In genomic region chr4:145339075-145339725, GRCh38 we compare ENCODE assay signal across 18 cellular contexts.
DNase-seq lines count a peak whose midpoint lies in the region; ATAC-seq, FAIRE-seq and TF ChIP-seq lines count a peak whose summit lies in the region.
"Had no signal": no experiment of that assay in that cellular context is flagged by ENCODE, and none has a peak within 500 bp of the region (broad histone marks: within the 10 kb centered on the region; RNA-seq: fewer than 3 reads in every experiment).

No MANE protein-coding gene starts in this region.

- peak overlapping the region; percentile 20 for H3K4me2 ChIP-seq in OCI-LY1 (ENCODE audit: low read length)

- H3K4me1 ChIP-seq in OCI-LY1 (ENCODE audit: insufficient read depth, low read length, severe bottlenecking) (peaks cover 36% of the 10 kb centered on the region), body of pancreas (peaks cover 18% of the 10 kb centered on the region), right lobe of liver (peaks cover 0 to 3% (median 0%) of the 10 kb centered on the region in 4 donors), pancreas (peaks cover 0 to 4% (median 0%) of the 10 kb centered on the region in 3 donors)
- H3K4me1 ChIP-seq: BE2C had no signal

- TF ChIP-seq CTCF in OCI-LY1 (IDR thresholded peaks at IDR 0.05; ENCODE audit: low read length), result no peak
- no peak for TF ChIP-seq CTCF in body of pancreas (IDR thresholded peaks at IDR 0.05)
- no peak for TF ChIP-seq CTCF in right lobe of liver (IDR thresholded peaks at IDR 0.05)
- TF ChIP-seq CTCF in pancreas (IDR thresholded peaks at IDR 0.05), result no peak
- no peak for TF ChIP-seq CTCF in RWPE1 (conservative IDR thresholded peaks at IDR 0.05; ENCODE audit: low read depth)

- FAIRE-seq in pancreas (lab: Jason Lieb, UNC), result no peak
- FAIRE-seq: A204.1, D721Med, H1 had no signal

- intact Hi-C loops in body of pancreas (cut with DNase I) (no loop called here), right lobe of liver (cut with DNase I) (no loop called here), pancreas (cut with DNase I) (no loop called here)

- TF ChIP-seq POLR2A in body of pancreas (IDR thresholded peaks at IDR 0.05) (no peak), right lobe of liver (IDR thresholded peaks at IDR 0.05) (no peak)

- DNase-seq in body of pancreas (no peak), right lobe of liver (no peak), pancreas (no peak), RWPE1 (ENCODE audit: low spot score) (no peak), RPMI8226 (no peak), C1 segment of cervical spinal cord (lab: John Stamatoyannopoulos, UW) (no peak)
- DNase-seq: ACHN; BE2C; Caco-2; CD4-positive, alpha-beta T cell; DMS79 treated with DMSO at 0.1 percent for 48 hours; GF-D8; H9 had no signal

- no peaks in the 10 kb centered on the region for H3K79me2 ChIP-seq in OCI-LY1 (ENCODE audit: insufficient read depth, low read length)

- ATAC-seq in body of pancreas, result peak; percentile 81
- ATAC-seq in right lobe of liver, result peak in 3 of 4 donors; percentile 22 to 80 (median 68)
- ATAC-seq in pancreas, result peak; percentile 58 to 77 (median 76)

- H3K9me3 ChIP-seq in OCI-LY1 (ENCODE audit: low read length) (no peaks in the 10 kb centered on the region), body of pancreas (no peaks in the 10 kb centered on the region), right lobe of liver (no peaks in the 10 kb centered on the region), pancreas (no peaks in the 10 kb centered on the region)
- H3K9me3 ChIP-seq: BE2C, Caco-2 had no signal

- H3K9ac ChIP-seq in OCI-LY1 (ENCODE audit: low read length), result no peak overlapping the region; the same call in 1 of the 2 replicates

- CTCF ChIA-PET in RWPE1 (lab: Yijun Ruan, JAX), result no interaction called here

- H3K27me3 ChIP-seq in OCI-LY1 (ENCODE audit: insufficient read depth, low read length) (no peaks in the 10 kb centered on the region), body of pancreas (no peaks in the 10 kb centered on the region), right lobe of liver (no peaks in the 10 kb centered on the region), pancreas (no peaks in the 10 kb centered on the region)
- H3K27me3 ChIP-seq: BE2C had no signal

- H3K36me3 ChIP-seq in OCI-LY1 (ENCODE audit: insufficient read depth, low read length) (no peaks in the 10 kb centered on the region), body of pancreas (replicated peaks in 1 of 2; ENCODE audit: insufficient read depth in 1 of 2, low read depth in 2 of 2) (no peaks in the 10 kb centered on the region), right lobe of liver (no peaks in the 10 kb centered on the region), pancreas (no peaks in the 10 kb centered on the region)
- H3K36me3 ChIP-seq: BE2C had no signal

- no peaks in the 10 kb centered on the region for H3K9me2 ChIP-seq in OCI-LY1 (ENCODE audit: low read depth, low read length)

- H3K27ac ChIP-seq in OCI-LY1 (ENCODE audit: low read depth, low read length, poor library complexity, severe bottlenecking), result peak overlapping the region; percentile 67
- H3K27ac ChIP-seq in body of pancreas, result peak overlapping the region in 2 of 4 donors; percentile 35 to 61
- no peak overlapping the region for H3K27ac ChIP-seq in right lobe of liver
- H3K27ac ChIP-seq in pancreas, result no peak overlapping the region
- no peak overlapping the region for H3K27ac ChIP-seq in RWPE1
- H3K27ac ChIP-seq: C4-2B had no signal

- H3K4me3 ChIP-seq in OCI-LY1 (ENCODE audit: low read depth, low read length, poor library complexity, severe bottlenecking), result no peak overlapping the region
- H3K4me3 ChIP-seq in body of pancreas, result no peak overlapping the region
- no peak overlapping the region for H3K4me3 ChIP-seq in right lobe of liver
- H3K4me3 ChIP-seq in pancreas, result no peak overlapping the region

- 82 to 87% methylated on average over 3 of the region's 3 CpGs for WGBS in body of pancreas, 2 donors
- WGBS in right lobe of liver (ENCODE audit: insufficient coverage, low coverage, low lambda C conversion rate, missing lambda C conversion rate), result 65% methylated on average over 3 of the region's 3 CpGs
- WGBS in pancreas, 2 donors, result 79 to 95% methylated on average over 3 of the region's 3 CpGs

- H3F3A ChIP-seq in OCI-LY1 (ENCODE audit: insufficient read depth, low read length), result no peaks in the 10 kb centered on the region

- peak overlapping the region; percentile 80 for H2AFZ ChIP-seq in OCI-LY1 (ENCODE audit: low read length)

- POLR2A ChIA-PET in RWPE1 (lab: Yijun Ruan, JAX; ENCODE audit: low non-redundant PET), result no interaction called here

- H4K20me1 ChIP-seq in OCI-LY1 (ENCODE audit: insufficient read depth, low read length), result no peaks in the 10 kb centered on the region
